ENCODE assay signal across 7 cellular contexts in genomic region chr12:126747530-126748149, GRCh38.
A peak's percentile ranks its signal among the peaks of the same experiment; 100 is the strongest.
DNase-seq lines count a peak whose midpoint lies in the region; ATAC-seq and TF ChIP-seq lines count a peak whose summit lies in the region.

No MANE protein-coding gene starts in this region.

- no peak overlapping the region for H3K4me3 ChIP-seq in GM12864 (ENCODE audit: low read depth, low read length)

- no peaks in the 10 kb centered on the region for H3K27me3 Mint-ChIP-seq in activated naive CD8-positive, alpha-beta T cell treated with anti-CD3 and anti-CD28 coated beads, Interleukin-2, amount 50 U/mL, for 24 hours

- no peaks in the 10 kb centered on the region for H3K9me3 Mint-ChIP-seq in activated naive CD8-positive, alpha-beta T cell treated with anti-CD3 and anti-CD28 coated beads, Interleukin-2, amount 50 U/mL, for 24 hours

- peak; percentile 66 for ATAC-seq in HG03066 (IDR thresholded peaks at IDR 0.05; ENCODE audit: low read depth, unreplicated experiment)
- no peak for ATAC-seq in activated naive CD8-positive, alpha-beta T cell treated with anti-CD3 and anti-CD28 coated beads, Interleukin-2, amount 50 U/mL, for 24 hours

- no peaks in the 10 kb centered on the region for H3K36me3 Mint-ChIP-seq in activated naive CD8-positive, alpha-beta T cell treated with anti-CD3 and anti-CD28 coated beads, Interleukin-2, amount 50 U/mL, for 24 hours (ENCODE audit: low read depth)

- no peak overlapping the region for H3K27ac Mint-ChIP-seq in activated naive CD8-positive, alpha-beta T cell treated with anti-CD3 and anti-CD28 coated beads, Interleukin-2, amount 50 U/mL, for 24 hours

- H3K4me1 Mint-ChIP-seq in activated naive CD8-positive, alpha-beta T cell treated with anti-CD3 and anti-CD28 coated beads, Interleukin-2, amount 50 U/mL, for 24 hours, result no peaks in the 10 kb centered on the region

- TF ChIP-seq CTCF in GM12864 (IDR thresholded peaks at IDR 0.05; ENCODE audit: low read depth, low read length, missing control alignments), result peak; percentile 74

- no peak for DNase-seq in GM12864 (ENCODE audit: low read depth)
- DNase-seq in SK-N-DZ (ENCODE audit: low spot score), result peak; percentile 11
- DNase-seq in activated naive CD8-positive, alpha-beta T cell treated with anti-CD3 and anti-CD28 coated beads, Interleukin-2, amount 50 U/mL, for 24 hours, result peak; percentile 57
- DNase-seq in hypothalamus (lab: John Stamatoyannopoulos, UW), result peak in 30 of 51 donors; percentile 0 to 63 (median 10)
- DNase-seq in stimulated activated CD4-positive, alpha-beta T cell treated with anti-CD3 and anti-CD28 coated beads, Interleukin-4, amount 100 ng/mL, for 24 hours, result peak; percentile 55
- no peak for DNase-seq in GF-D8 (lab: John Stamatoyannopoulos, UW)

- H3K4me3 Mint-ChIP-seq in activated naive CD8-positive, alpha-beta T cell treated with anti-CD3 and anti-CD28 coated beads, Interleukin-2, amount 50 U/mL, for 24 hours, result no peak overlapping the region

Comparison
In these comparisons a context has a peak if more than half of its experiments do, and no peak if none do; other contexts are left out.
1. DNase-seq: peak in SK-N-DZ (single experiment), activated naive CD8-positive, alpha-beta T cell treated with anti-CD3 and anti-CD28 coated beads, Interleukin-2, amount 50 U/mL, for 24 hours (single experiment), hypothalamus (30 of 51) and stimulated activated CD4-positive, alpha-beta T cell treated with anti-CD3 and anti-CD28 coated beads, Interleukin-4, amount 100 ng/mL, for 24 hours (single experiment); none in GM12864 (single experiment) and GF-D8 (single experiment).